In the genomic region with DNA sequence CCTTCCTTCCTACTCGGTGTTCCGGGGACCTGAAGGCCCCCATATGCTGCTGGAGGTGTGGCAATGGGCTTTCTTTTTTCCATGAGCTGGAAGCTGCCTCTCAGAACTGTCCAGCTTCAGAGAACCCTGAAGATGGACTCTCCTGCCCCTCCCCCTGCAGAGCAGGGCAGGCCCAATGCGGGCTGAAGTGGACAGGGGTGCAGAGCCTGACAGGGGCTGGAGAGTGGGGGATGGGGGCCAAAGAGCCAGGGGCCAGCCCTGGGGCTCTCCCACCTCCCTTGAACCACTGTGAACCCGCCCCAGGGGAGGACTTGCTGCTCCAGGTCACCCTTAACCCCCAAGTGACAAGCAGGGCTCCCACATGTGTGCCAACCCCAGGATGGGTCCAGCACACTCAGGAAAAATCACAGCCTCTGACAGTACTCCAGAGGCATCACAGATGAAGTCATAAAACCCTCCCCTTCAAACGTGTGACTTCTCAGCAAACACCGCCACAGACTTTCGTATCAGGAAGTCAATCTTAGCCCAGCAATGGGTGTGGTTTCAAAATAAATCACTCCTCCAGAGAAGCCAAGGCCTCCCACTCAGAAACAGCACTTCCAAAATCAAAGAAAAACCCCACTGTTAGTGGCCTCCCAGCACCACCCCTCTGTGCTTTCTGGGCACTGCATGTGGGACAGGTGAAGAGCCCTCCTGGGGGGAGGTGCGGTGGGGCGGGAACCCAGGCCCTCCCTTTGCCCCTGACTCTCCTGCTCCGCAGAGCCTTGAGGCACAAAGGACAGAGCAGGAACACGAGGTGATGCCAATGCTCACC, we compare ENCODE assay signal across 10 cellular contexts.
DNase-seq lines count a peak whose midpoint lies in the region; ATAC-seq, FAIRE-seq and TF ChIP-seq lines count a peak whose summit lies in the region.
"Had no signal": no experiment of that assay in that cellular context is flagged by ENCODE, and none has a peak within 500 bp of the region (broad histone marks: within the 10 kb centered on the region; RNA-seq: fewer than 3 reads in every experiment).

No MANE protein-coding gene starts in this region.

- H3K4me3 ChIP-seq in ACC112 (ENCODE audit: low read depth, low read length) (no peak overlapping the region), H7 (ENCODE audit: insufficient read depth, low read depth, low read length) (no peak overlapping the region), K562 (no peak overlapping the region), WERI-Rb-1 (ENCODE audit: low read depth, low read length) (no peak overlapping the region)

- peaks cover 14% of the 10 kb centered on the region for H3K79me2 ChIP-seq in ACC112 (ENCODE audit: control insufficient read depth, insufficient read depth, low read length, unreplicated experiment)
- H3K79me2 ChIP-seq in K562 (ENCODE audit: control insufficient read depth, insufficient read depth, low read length), result peaks cover 57% of the 10 kb centered on the region

- H3K27ac ChIP-seq in ACC112 (ENCODE audit: low read depth, low read length) (peak overlapping the region; percentile 38), K562 (ENCODE audit: extremely low read depth, low read depth, low read length) (no peak overlapping the region), WERI-Rb-1 (no peak overlapping the region)

- peak in 1 of 2 experiments; percentile 42; a peak in 2 of 4 replicates for TF ChIP-seq RAD21 in K562 (CRISPR knock-in tag; conservative IDR thresholded peaks at IDR 0.05 in 1 of 2, IDR thresholded peaks at IDR 0.05 in 1 of 2)

- H3K36me3 ChIP-seq in ACC112 (ENCODE audit: insufficient read depth, low read length), result no peaks in the 10 kb centered on the region
- no peaks in the 10 kb centered on the region for H3K36me3 ChIP-seq in H7 (replicated peaks; ENCODE audit: control insufficient read depth, insufficient read depth, low read length)
- H3K36me3 ChIP-seq in K562 (ENCODE audit: control insufficient read depth, insufficient read depth, low read length), result no peaks in the 10 kb centered on the region; the same call in 2 of the 3 replicates
- H3K36me3 ChIP-seq in WERI-Rb-1, result no peaks in the 10 kb centered on the region

- no peak for TF ChIP-seq POLR2A in K562 (conservative IDR thresholded peaks at IDR 0.05)

- ATAC-seq in K562 (peak; percentile 76), HG02623 (IDR thresholded peaks at IDR 0.05; ENCODE audit: unreplicated experiment) (no peak)
- ATAC-seq in stimulated activated naive CD8-positive, alpha-beta T cell treated with anti-CD3 and anti-CD28 coated beads, Interleukin-15, Interleukin-2, amounts not matched to agents 100 U/mL and 50 U/mL, for 24 hours, result peak; percentile 59

- POLR2A ChIA-PET in K562 (lab: Yijun Ruan, JAX), result interaction anchor here (0.5 kb wide), 1 partner anchor 74 kb away, joined by 3 read pairs; no protein-coding TSS in a partner anchor

- H3K9me1 ChIP-seq in K562 (ENCODE audit: control insufficient read depth, insufficient read depth, low read length), result no peaks in the 10 kb centered on the region

- peak overlapping the region; percentile 3; the same call in 1 of the 2 replicates for H3K4me2 ChIP-seq in K562 (ENCODE audit: insufficient read depth, low read length)

- no peaks in the 10 kb centered on the region for H3K27me3 ChIP-seq in ACC112 (ENCODE audit: insufficient read depth, low read length)
- H3K27me3 ChIP-seq in H7 (ENCODE audit: control insufficient read depth, insufficient read depth, low read length), result no peaks in the 10 kb centered on the region
- no peaks in the 10 kb centered on the region for H3K27me3 ChIP-seq in K562 (ENCODE audit: control insufficient read depth in 2 of 2, insufficient read depth in 2 of 2, low read length in 2 of 2)
- H3K27me3 ChIP-seq in WERI-Rb-1 (ENCODE audit: insufficient read depth, low read depth, severe bottlenecking), result no peaks in the 10 kb centered on the region

- BruUV-seq in K562 (replicated peaks; lab: Mats Ljungman, UMichigan), result no TSS peak

- TF ChIP-seq EP300 in K562 (IDR thresholded peaks at IDR 0.05; ENCODE audit: low read length), result peak; percentile 12; the same call in 1 of the 2 replicates

- intact Hi-C loops in K562 (cut with micrococcal nuclease), result loop anchor here (5.0 to 10.0 kb wide), 2 partner anchors 132 to 230 kb away; no protein-coding TSS in a partner anchor

- peak; percentile 79 for FAIRE-seq in K562 (lab: Jason Lieb, UNC)
- FAIRE-seq: endothelial cell of umbilical vein, G401.6 had no signal

- H3K4me1 ChIP-seq in ACC112 (ENCODE audit: control insufficient read depth, insufficient read depth, low read length, unreplicated experiment), result peaks cover 37% of the 10 kb centered on the region
- peaks cover 20 to 55% of the 10 kb centered on the region in 2 experiments; a peak in 4 of 5 replicates for H3K4me1 ChIP-seq in K562 (replicated peaks in 1 of 2; ENCODE audit: control insufficient read depth in 2 of 2, insufficient read depth in 2 of 2, low read length in 2 of 2)

- H3K9ac ChIP-seq in K562 (ENCODE audit: insufficient read depth in 1 of 2, low read depth in 2 of 2, low read length in 2 of 2), result 0 out of 4 replicates have a peak overlapping the region, but pooled peaks of 1 of the 2 experiments have one; percentile 13

- DNase-seq in H7 (peak; percentile 66), T follicular helper cell (ENCODE audit: low read depth) (peak; percentile 49), K562 (ENCODE audit: extremely low read depth in 1 of 4, low spot score in 3 of 4) (peak; percentile 50 to 56 (median 55)), left kidney (ENCODE audit: low read depth, low spot score) (peak; percentile 70), WERI-Rb-1 (no peak)
- peak; percentile 61 for DNase-seq in stimulated activated naive CD8-positive, alpha-beta T cell treated with anti-CD3 and anti-CD28 coated beads, Interleukin-15, Interleukin-2, amounts not matched to agents 100 U/mL and 50 U/mL, for 24 hours

- no peak overlapping the region for H2AFZ ChIP-seq in ACC112 (ENCODE audit: low read length, unreplicated experiment)
- no peak overlapping the region for H2AFZ ChIP-seq in K562 (ENCODE audit: low read depth, low read length)

- TF ChIP-seq CTCF in K562 (IDR thresholded peaks at IDR 0.05 in 2 of 3, conservative IDR thresholded peaks at IDR 0.05 in 1 of 3; ENCODE audit: insufficient read depth in 2 of 3, low read depth in 1 of 3, low read length in 3 of 3) (peak in 2 of 3 experiments; percentile 12 to 24; a peak in 2 of 6 replicates), WERI-Rb-1 (IDR thresholded peaks at IDR 0.05; ENCODE audit: low read depth, low read length) (no peak)

- CTCF ChIA-PET in K562 (lab: Yijun Ruan, JAX; ENCODE audit: low intra/inter-chr PET ratio), result no interaction called here

- in situ Hi-C loops in K562 (cut with MboI), result no loop called here

- H4K20me1 ChIP-seq in K562 (replicated peaks; ENCODE audit: control insufficient read depth, insufficient read depth, low read length), result peaks cover 19% of the 10 kb centered on the region; the same call in 1 of the 2 replicates

- WGBS in K562 (ENCODE audit: insufficient coverage, low coverage, missing lambda C conversion rate), result 19% methylated on average over 10 of the region's 11 CpGs

- no peaks in the 10 kb centered on the region for H3K9me3 ChIP-seq in K562 (replicated peaks; ENCODE audit: control insufficient read depth, insufficient read depth, low read depth, low read length)
- H3K9me3 ChIP-seq in WERI-Rb-1 (ENCODE audit: severe bottlenecking), result no peaks in the 10 kb centered on the region

TF ChIP-seq in K562, 482 proteins besides CTCF, POLR2A, EP300 and RAD21 (continues in another document):
- TF ChIP-seq SREBF1 (IDR thresholded peaks at IDR 0.05; ENCODE audit: borderline replicate concordance, low read depth, low read length), result no peak
- TF ChIP-seq LCOR (CRISPR knock-in tag; IDR thresholded peaks at IDR 0.05), result no peak
- TF ChIP-seq CLOCK (CRISPR knock-in tag; IDR thresholded peaks at IDR 0.05; ENCODE audit: borderline replicate concordance), result no peak
- TF ChIP-seq ZNF212 (CRISPR knock-in tag; IDR thresholded peaks at IDR 0.05), result no peak
- TF ChIP-seq MYNN (IDR thresholded peaks at IDR 0.05), result no peak
- TF ChIP-seq MYNN (CRISPR knock-in tag; IDR thresholded peaks at IDR 0.05), result no peak
- no peak for TF ChIP-seq EZH2 (IDR thresholded peaks at IDR 0.05; ENCODE audit: borderline replicate concordance, low read depth, low read length)
- no peak for TF ChIP-seq ETV1 (tag; conservative IDR thresholded peaks at IDR 0.05; ENCODE audit: low read depth)
- peak; percentile 67; the same call in 1 of the 2 replicates for TF ChIP-seq PHF21A (IDR thresholded peaks at IDR 0.05; ENCODE audit: borderline replicate concordance, low read depth)
- TF ChIP-seq PTTG1 (tag; IDR thresholded peaks at IDR 0.05; ENCODE audit: low read depth), result no peak
- peak; percentile 95 for TF ChIP-seq HDAC2 (IDR thresholded peaks at IDR 0.05)
- TF ChIP-seq NR2C2 (CRISPR knock-in tag; IDR thresholded peaks at IDR 0.05), result no peak
- TF ChIP-seq NR2C2 (tag; IDR thresholded peaks at IDR 0.05), result no peak
- TF ChIP-seq ATF3 (IDR thresholded peaks at IDR 0.05), result 0 out of 2 replicates have a peak, but pooled peaks have one; percentile 1
- TF ChIP-seq ATF3 (CRISPR knock-in tag; conservative IDR thresholded peaks at IDR 0.05), result no peak
